9 cellular contexts compared by ENCODE assay signal in the genomic region with DNA sequence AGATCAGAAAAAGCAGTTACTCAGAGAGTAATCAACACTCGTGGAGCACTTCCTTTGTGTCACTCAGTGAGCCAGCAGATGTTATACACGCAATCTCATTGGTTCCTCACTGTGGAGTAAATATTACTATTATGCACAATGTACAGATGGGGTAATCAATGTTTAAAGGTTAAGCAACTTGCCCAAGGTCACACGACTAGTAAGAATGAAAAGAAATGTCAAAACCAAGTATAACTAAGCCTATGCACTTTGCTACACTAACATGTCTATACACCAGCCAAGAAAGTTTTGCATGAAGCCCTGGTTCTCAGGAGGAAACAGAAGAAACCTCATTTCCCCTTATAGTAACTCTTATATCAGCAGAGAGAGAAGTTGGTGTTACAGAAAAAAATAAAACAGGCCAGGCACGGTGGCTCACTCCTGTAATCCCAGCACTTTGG. TPM values are rescaled to one million over a fixed set of nuclear protein-coding genes. Genes with fewer than 3 reads are reported as not detected.
DNase-seq lines count a peak whose midpoint lies in the region; ATAC-seq and TF ChIP-seq lines count a peak whose summit lies in the region.
"Had no signal": no experiment of that assay in that cellular context is flagged by ENCODE, and none has a peak within 500 bp of the region (broad histone marks: within the 10 kb centered on the region; RNA-seq: fewer than 3 reads in every experiment).

No MANE protein-coding gene starts in this region.

- ATAC-seq in HG03095 (IDR thresholded peaks at IDR 0.05; ENCODE audit: unreplicated experiment) (peak; percentile 37), T-cell (replicated peaks in 1 of 4) (peak; percentile 21 to 31 (median 29)), HG03045 (IDR thresholded peaks at IDR 0.05; ENCODE audit: unreplicated experiment) (no peak)
- ATAC-seq in stimulated activated naive B cell treated with anti-CD40 and anti-IgM and Interleukin-4, amounts not matched to agents 10 μg/mL and 1 μg/mL and 100 μg/mL, for 72 hours (replicated peaks), result peak; percentile 56 to 61

- POLR2A ChIA-PET in activated CD4-positive, alpha-beta T cell treated with anti-CD3 and anti-CD28 coated beads, Interleukin-2, amount 10 ng/mL, durations not matched to agents 7 days and 5 days (lab: Charles Lee), result no interaction called here
- POLR2A ChIA-PET in T-cell (lab: Charles Lee), result interaction anchor here in 1 of 2 donors (0.6 kb wide), 1 partner anchor 90 kb away, joined by 7 read pairs; no protein-coding TSS in a partner anchor

- H3K4me1 Mint-ChIP-seq in activated CD4-positive, alpha-beta T cell treated with anti-CD3 and anti-CD28 coated beads, Interleukin-2, amount 10 ng/mL, durations not matched to agents 7 days and 5 days, result peaks cover 55% of the 10 kb centered on the region
- H3K4me1 Mint-ChIP-seq in T-cell (peaks cover 44 to 54% (median 45%) of the 10 kb centered on the region in 3 donors), nephron progenitor cell (peaks cover 36% of the 10 kb centered on the region)
- H3K4me1 Mint-ChIP-seq in stimulated activated naive B cell treated with anti-CD40 and anti-IgM and Interleukin-4, amounts not matched to agents 10 μg/mL and 1 μg/mL and 100 μg/mL, for 72 hours, result peaks cover 29 to 62% of the 10 kb centered on the region in 2 donors

- no peaks in the 10 kb centered on the region for H3K27me3 Mint-ChIP-seq in activated CD4-positive, alpha-beta T cell treated with anti-CD3 and anti-CD28 coated beads, Interleukin-2, amount 10 ng/mL, durations not matched to agents 7 days and 5 days
- no peaks in the 10 kb centered on the region for H3K27me3 Mint-ChIP-seq in T-cell
- H3K27me3 Mint-ChIP-seq in stimulated activated naive B cell treated with anti-CD40 and anti-IgM and Interleukin-4, amounts not matched to agents 10 μg/mL and 1 μg/mL and 100 μg/mL, for 72 hours, result no peaks in the 10 kb centered on the region
- H3K27me3 Mint-ChIP-seq in nephron progenitor cell (ENCODE audit: low read depth, poor library complexity), result peaks cover 4% of the 10 kb centered on the region

- H3K4me3 Mint-ChIP-seq in activated CD4-positive, alpha-beta T cell treated with anti-CD3 and anti-CD28 coated beads, Interleukin-2, amount 10 ng/mL, durations not matched to agents 7 days and 5 days, result no peak overlapping the region
- H3K4me3 Mint-ChIP-seq in T-cell (peak overlapping the region in 1 of 3 donors; percentile 41), nephron progenitor cell (no peak overlapping the region)
- peak overlapping the region; percentile 48 to 62 for H3K4me3 Mint-ChIP-seq in stimulated activated naive B cell treated with anti-CD40 and anti-IgM and Interleukin-4, amounts not matched to agents 10 μg/mL and 1 μg/mL and 100 μg/mL, for 72 hours

- H3K9me3 Mint-ChIP-seq in activated CD4-positive, alpha-beta T cell treated with anti-CD3 and anti-CD28 coated beads, Interleukin-2, amount 10 ng/mL, durations not matched to agents 7 days and 5 days, result no peaks in the 10 kb centered on the region
- no peaks in the 10 kb centered on the region for H3K9me3 Mint-ChIP-seq in T-cell
- no peaks in the 10 kb centered on the region for H3K9me3 Mint-ChIP-seq in stimulated activated naive B cell treated with anti-CD40 and anti-IgM and Interleukin-4, amounts not matched to agents 10 μg/mL and 1 μg/mL and 100 μg/mL, for 72 hours
- H3K9me3 Mint-ChIP-seq in nephron progenitor cell, result no peaks in the 10 kb centered on the region
- H3K9me3 Mint-ChIP-seq: activated T-cell treated with anti-CD3 and anti-CD28 coated beads, Interleukin-2, amount 50 U/mL, for 72 hours had no signal

- CTCF ChIA-PET in activated CD4-positive, alpha-beta T cell treated with anti-CD3 and anti-CD28 coated beads, Interleukin-2, amount 10 ng/mL, durations not matched to agents 7 days and 5 days (lab: Charles Lee), result interaction anchor here (0.8 kb wide), 1 partner anchor 35 kb away, joined by 3 read pairs; no protein-coding TSS in a partner anchor
- CTCF ChIA-PET in T-cell (lab: Charles Lee), result interaction anchor here in 1 of 2 donors (0.6 kb wide), 1 partner anchor 99 kb away, joined by 6 read pairs; no protein-coding TSS in a partner anchor

- peaks cover 50% of the 10 kb centered on the region for H3K36me3 Mint-ChIP-seq in activated CD4-positive, alpha-beta T cell treated with anti-CD3 and anti-CD28 coated beads, Interleukin-2, amount 10 ng/mL, durations not matched to agents 7 days and 5 days (ENCODE audit: low read depth)
- H3K36me3 Mint-ChIP-seq in T-cell (peaks cover 34% of the 10 kb centered on the region), nephron progenitor cell (ENCODE audit: low read depth) (peaks cover 79% of the 10 kb centered on the region)
- H3K36me3 Mint-ChIP-seq in stimulated activated naive B cell treated with anti-CD40 and anti-IgM and Interleukin-4, amounts not matched to agents 10 μg/mL and 1 μg/mL and 100 μg/mL, for 72 hours, result peaks cover 25 to 56% of the 10 kb centered on the region in 2 donors

- peak; percentile 13 for DNase-seq in activated CD4-positive, alpha-beta T cell treated with anti-CD3 and anti-CD28 coated beads, Interleukin-2, amount 10 ng/mL, durations not matched to agents 7 days and 5 days
- no peak for DNase-seq in activated CD4-positive, alpha-beta T cell treated with anti-CD3 and anti-CD28 coated beads for 1 hour
- no peak for DNase-seq in T-cell
- no peak for DNase-seq in stimulated activated naive B cell treated with anti-CD40 and anti-IgM and Interleukin-4, amounts not matched to agents 10 μg/mL and 1 μg/mL and 100 μg/mL, for 72 hours
- DNase-seq in stimulated activated CD4-positive, alpha-beta T cell treated with anti-CD3 and anti-CD28 coated beads, Interleukin-2, amount 100 ng/mL, for 24 hours, result no peak
- no peak for DNase-seq in nephron progenitor cell
- DNase-seq: activated T-cell treated with anti-CD3 and anti-CD28 coated beads, Interleukin-2, amount 50 U/mL, for 72 hours had no signal

- TF ChIP-seq CTCF in nephron progenitor cell (IDR thresholded peaks at IDR 0.05), result no peak

- peak overlapping the region; percentile 79 for H3K27ac Mint-ChIP-seq in activated CD4-positive, alpha-beta T cell treated with anti-CD3 and anti-CD28 coated beads, Interleukin-2, amount 10 ng/mL, durations not matched to agents 7 days and 5 days
- peak overlapping the region; percentile 54 to 83 for H3K27ac Mint-ChIP-seq in T-cell
- peak overlapping the region; percentile 87 for H3K27ac Mint-ChIP-seq in stimulated activated naive B cell treated with anti-CD40 and anti-IgM and Interleukin-4, amounts not matched to agents 10 μg/mL and 1 μg/mL and 100 μg/mL, for 72 hours
- no peak overlapping the region for H3K27ac Mint-ChIP-seq in nephron progenitor cell
- H3K27ac Mint-ChIP-seq: activated T-cell treated with anti-CD3 and anti-CD28 coated beads, Interleukin-2, amount 50 U/mL, for 72 hours had no signal

RNA-seq across cellular contexts. Expression of a gene that starts 5.4 kb away (rescaled TPM):
- 10 to 100 TPM; 18.8 to 19.3 TPM for total RNA-seq in activated CD4-positive, alpha-beta T cell treated with anti-CD3 and anti-CD28 coated beads, Interleukin-2, amount 10 ng/mL, durations not matched to agents 7 days and 5 days
- 10 to 100 TPM; 14.3 to 23.1 (median 18.2) TPM for total RNA-seq in T-cell

Comparison
In these comparisons a context has a peak if more than half of its experiments do, and no peak if none do; other contexts are left out.
1. H3K4me3 Mint-ChIP-seq: peak in stimulated activated naive B cell treated with anti-CD40 and anti-IgM and Interleukin-4, amounts not matched to agents 10 μg/mL and 1 μg/mL and 100 μg/mL, for 72 hours (2 of 2); none in activated CD4-positive, alpha-beta T cell treated with anti-CD3 and anti-CD28 coated beads, Interleukin-2, amount 10 ng/mL, durations not matched to agents 7 days and 5 days (single experiment) and nephron progenitor cell (single experiment).